ENCODE assay signal across 1 cellular context in genomic region chrX:18890724-18891560, GRCh38.
TF ChIP-seq lines count a peak whose summit lies in the region.

No MANE protein-coding gene starts in this region.

TF ChIP-seq in SK-N-SH treated with all-trans-retinoic acid at 6 μM for 48 hours, 23 proteins besides CTCF, POLR2A, EP300 and RAD21 (continued from another document):
- TF ChIP-seq TSHZ2 (CRISPR knock-in tag; IDR thresholded peaks at IDR 0.05): no peak
- TF ChIP-seq PATZ1 (CRISPR knock-in tag; IDR thresholded peaks at IDR 0.05; ENCODE audit: borderline replicate concordance): no peak
- no peak for TF ChIP-seq ESRRG (CRISPR knock-in tag; IDR thresholded peaks at IDR 0.05)
- TF ChIP-seq BACH2 (CRISPR knock-in tag; IDR thresholded peaks at IDR 0.05; ENCODE audit: borderline replicate concordance): no peak
